In the genomic region with DNA sequence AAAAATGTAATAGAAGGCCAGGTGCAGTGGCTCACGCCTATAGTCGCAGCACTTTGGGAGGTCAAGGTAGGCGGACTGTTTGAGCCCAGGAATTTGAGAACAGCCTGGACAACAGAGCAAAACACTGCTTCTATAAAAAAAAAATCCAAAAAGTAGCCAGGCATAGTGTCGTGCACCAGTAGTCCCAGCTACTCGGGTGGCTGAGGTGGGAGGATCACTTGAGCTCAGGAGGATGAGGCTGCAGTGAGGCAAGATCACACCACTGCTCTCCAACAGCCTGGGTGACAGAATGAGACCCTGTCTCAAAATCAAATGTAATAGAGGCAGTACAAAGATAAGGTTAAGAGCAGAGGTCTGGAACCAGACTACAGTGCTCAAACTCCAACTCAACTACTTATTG, we compare ENCODE assay signal across 25 cellular contexts.
"Had no signal": no experiment of that assay in that cellular context is flagged by ENCODE, and none has a peak within 500 bp of the region (broad histone marks: within the 10 kb centered on the region; RNA-seq: fewer than 3 reads in every experiment).

No MANE protein-coding gene starts in this region.

- ATAC-seq: activated naive CD4-positive, alpha-beta T cell treated with anti-CD3 and anti-CD28 coated beads, Interleukin-2, amount 50 U/mL, for 72 hours; activated T-cell treated with anti-CD3 and anti-CD28 coated beads, Interleukin-2, amount 50 U/mL, for 4 hours; foreskin keratinocyte; naive thymus-derived CD4-positive, alpha-beta T cell; psoas muscle; T-helper 17 cell had no signal

- DNase-seq: activated CD4-positive, alpha-beta memory T cell treated with anti-CD3 and anti-CD28 coated beads, Interleukin-2, amount 10 ng/mL, durations not matched to agents 7 days and 5 days; activated CD4-positive, alpha-beta T cell treated with anti-CD3 and anti-CD28 coated beads, Interleukin-2, amount 10 ng/mL, durations not matched to agents 24 days and 14 days; activated CD4-positive, CD25-positive, alpha-beta regulatory T cell treated with anti-CD3 and anti-CD28 coated beads, Interleukin-2, amount 50 U/mL, for 72 hours; activated CD8-positive, alpha-beta memory T cell treated with anti-CD3 and anti-CD28 coated beads, Interleukin-2, amount 50 U/mL, for 48 hours; activated naive CD4-positive, alpha-beta T cell; activated T-cell treated with anti-CD3 and anti-CD28 coated beads, Interleukin-2, amount 50 U/mL, for 4 hours; cortex of kidney; foreskin keratinocyte; kidney glomerular epithelial cell; midbrain; naive thymus-derived CD4-positive, alpha-beta T cell; nucleus accumbens; psoas muscle; spleen; stimulated activated naive CD4-positive, alpha-beta T cell treated with Interleukin-2 at 50 U/mL for 16 hours; T-helper 17 cell; T1000; testis; trophoblast cell; uterus had no signal

- H3K27ac ChIP-seq: esophagus muscularis mucosa, foreskin keratinocyte, parathyroid adenoma, psoas muscle, spleen, testis, uterus had no signal

- H3K27me3 ChIP-seq: esophagus muscularis mucosa, foreskin keratinocyte, spleen, testis, uterus had no signal

- H3K4me3 Mint-ChIP-seq: activated CD4-positive, alpha-beta memory T cell treated with anti-CD3 and anti-CD28 coated beads, Interleukin-2, amount 10 ng/mL, durations not matched to agents 7 days and 5 days; activated CD4-positive, alpha-beta T cell treated with anti-CD3 and anti-CD28 coated beads, Interleukin-2, amount 10 ng/mL, durations not matched to agents 24 days and 14 days; activated T-cell treated with anti-CD3 and anti-CD28 coated beads, Interleukin-2, amount 50 U/mL, for 4 hours; naive thymus-derived CD4-positive, alpha-beta T cell; neural crest cell; T-helper 17 cell had no signal

- H3K36me3 ChIP-seq: uterus had no signal

- H3K9me3 ChIP-seq: esophagus muscularis mucosa, psoas muscle, spleen, testis, uterus had no signal

- H3K4me3 ChIP-seq: esophagus muscularis mucosa, psoas muscle, spleen, testis, uterus had no signal

- H3K9me3 Mint-ChIP-seq: activated CD4-positive, alpha-beta memory T cell treated with anti-CD3 and anti-CD28 coated beads, Interleukin-2, amount 10 ng/mL, durations not matched to agents 7 days and 5 days; activated CD4-positive, alpha-beta T cell treated with anti-CD3 and anti-CD28 coated beads, Interleukin-2, amount 10 ng/mL, durations not matched to agents 24 days and 14 days; activated naive CD4-positive, alpha-beta T cell treated with anti-CD3 and anti-CD28 coated beads, Interleukin-2, amount 50 U/mL, for 72 hours; activated T-cell treated with anti-CD3 and anti-CD28 coated beads, Interleukin-2, amount 50 U/mL, for 4 hours; activated T-helper 2 cell treated with anti-CD3 and anti-CD28 coated beads, Interferon-gamma antibody, Interleukin-2, Interleukin-4, amounts not matched to agents 10 μg/mL and 5 μg/mL and 100 μg/mL, durations not matched to agents 14 hours and 24 hours and 36 hours; naive thymus-derived CD4-positive, alpha-beta T cell; neural crest cell had no signal

- H3K4me1 ChIP-seq: parathyroid adenoma, testis, uterus had no signal

- H3K27me3 Mint-ChIP-seq: activated CD4-positive, alpha-beta memory T cell treated with anti-CD3 and anti-CD28 coated beads, Interleukin-2, amount 10 ng/mL, durations not matched to agents 7 days and 5 days; activated CD4-positive, alpha-beta T cell treated with anti-CD3 and anti-CD28 coated beads, Interleukin-2, amount 10 ng/mL, durations not matched to agents 24 days and 14 days; naive thymus-derived CD4-positive, alpha-beta T cell; T-helper 17 cell had no signal

- H3K27ac Mint-ChIP-seq: activated CD4-positive, alpha-beta memory T cell treated with anti-CD3 and anti-CD28 coated beads, Interleukin-2, amount 10 ng/mL, durations not matched to agents 7 days and 5 days; activated CD4-positive, alpha-beta T cell treated with anti-CD3 and anti-CD28 coated beads, Interleukin-2, amount 10 ng/mL, durations not matched to agents 24 days and 14 days; activated naive CD4-positive, alpha-beta T cell treated with anti-CD3 and anti-CD28 coated beads, Interleukin-2, amount 50 U/mL, for 72 hours; activated T-helper 2 cell treated with anti-CD3 and anti-CD28 coated beads, Interferon-gamma antibody, Interleukin-2, Interleukin-4, amounts not matched to agents 10 μg/mL and 5 μg/mL and 100 μg/mL, durations not matched to agents 14 hours and 24 hours and 36 hours; T-helper 17 cell had no signal
